17 cellular contexts compared by ENCODE assay signal in the genomic region with DNA sequence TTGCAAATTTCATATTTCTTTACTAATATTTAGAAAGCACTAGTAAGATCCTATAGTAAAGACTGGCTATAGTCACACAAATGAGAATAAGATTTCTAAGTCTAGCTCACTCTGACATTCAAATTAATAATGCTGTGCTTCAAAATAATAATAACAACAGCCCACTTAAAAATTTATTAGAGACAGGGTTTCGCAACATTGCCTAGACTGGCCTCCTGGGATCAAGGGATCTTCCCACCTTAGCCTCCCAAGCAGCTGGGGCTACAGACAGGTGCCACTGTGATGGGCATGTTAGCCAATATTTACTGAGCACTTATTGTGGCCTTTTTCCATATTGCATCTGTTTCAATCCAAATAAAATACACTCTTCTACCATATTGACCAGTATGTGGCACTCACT.
DNase-seq lines count a peak whose midpoint lies in the region; ATAC-seq, FAIRE-seq and TF ChIP-seq lines count a peak whose summit lies in the region.
"Had no signal": no experiment of that assay in that cellular context is flagged by ENCODE, and none has a peak within 500 bp of the region (broad histone marks: within the 10 kb centered on the region; RNA-seq: fewer than 3 reads in every experiment).

No MANE protein-coding gene starts in this region.

- H3K14ac ChIP-seq in IMR-90 (replicated peaks; ENCODE audit: low read depth, low read length), result no peak overlapping the region
- H3K14ac ChIP-seq in mesenchymal stem cell (ENCODE audit: low read length in 2 of 2), result no peak overlapping the region

- H3K9ac ChIP-seq in HepG2 (ENCODE audit: insufficient read depth, low read depth, low read length) (no peak overlapping the region), IMR-90 (ENCODE audit: low read depth, low read length) (no peak overlapping the region), mesenchymal stem cell (ENCODE audit: low read length) (no peak overlapping the region)
- H3K9ac ChIP-seq: GM23248 had no signal

- H3K4ac ChIP-seq in IMR-90 (ENCODE audit: low read depth, low read length) (no peak overlapping the region), mesenchymal stem cell (ENCODE audit: low read depth in 1 of 2, low read length in 2 of 2) (peak overlapping the region in 1 of 2 experiments; percentile 73)

- no peak overlapping the region for H2AK9ac ChIP-seq in IMR-90 (replicated peaks; ENCODE audit: low read depth, low read length, poor library complexity)

- H4K5ac ChIP-seq in IMR-90 (ENCODE audit: low read depth, low read length), result no peak overlapping the region

- no peaks in the 10 kb centered on the region for H3K9me1 ChIP-seq in IMR-90 (ENCODE audit: insufficient read depth, low read length)

- POLR2A ChIA-PET in HepG2 (lab: Yijun Ruan, JAX), result no interaction called here
- POLR2A ChIA-PET in IMR-90 (lab: Charles Lee; ENCODE audit: unreplicated experiment), result no interaction called here

- ATAC-seq in HepG2, result no peak
- no peak for ATAC-seq in right lobe of liver
- ATAC-seq in IMR-90 (ENCODE audit: low read depth), result no peak
- ATAC-seq: HCT116 had no signal

- H3K27ac ChIP-seq in HepG2 (ENCODE audit: extremely low read length, insufficient read depth, low read length) (no peak overlapping the region), right lobe of liver (no peak overlapping the region), IMR-90 (ENCODE audit: insufficient read depth, low read length) (no peak overlapping the region), mesenchymal stem cell (ENCODE audit: low read length, poor library complexity, severe bottlenecking) (no peak overlapping the region)
- H3K27ac ChIP-seq: GM23248 had no signal

- H3K23ac ChIP-seq in IMR-90 (ENCODE audit: low read depth, low read length) (no peak overlapping the region), mesenchymal stem cell (ENCODE audit: low read length in 2 of 2) (no peak overlapping the region)

- intact Hi-C loops in HepG2 (cut with micrococcal nuclease; ENCODE audit: unreplicated experiment) (no loop called here), right lobe of liver (cut with DNase I) (no loop called here), IMR-90 (cut with micrococcal nuclease) (no loop called here)

- H3K79me1 ChIP-seq in IMR-90 (ENCODE audit: low read depth in 1 of 2, low read length in 2 of 2), result no peaks in the 10 kb centered on the region
- H3K79me1 ChIP-seq in mesenchymal stem cell (replicated peaks; ENCODE audit: low read length, poor library complexity, severe bottlenecking), result peaks cover 3% of the 10 kb centered on the region

- H2BK12ac ChIP-seq in mesenchymal stem cell (ENCODE audit: low read length in 2 of 2), result peak overlapping the region; percentile 42 to 93

- no peaks in the 10 kb centered on the region for H3K79me2 ChIP-seq in HepG2 (ENCODE audit: insufficient read depth, low read length)

- H4K8ac ChIP-seq in IMR-90 (ENCODE audit: low read depth in 2 of 2, low read length in 2 of 2) (no peak overlapping the region), mesenchymal stem cell (ENCODE audit: low read length) (no peak overlapping the region)

- in situ Hi-C loops in HepG2 (cut with HindIII; ENCODE audit: extremely low pct_ligation_motif_present, low pct_unique_long_range_greater_than_20kb) (no loop called here), IMR-90 (cut with MboI; ENCODE audit: low sequenced_read_pairs) (no loop called here)

- H3K9me3 ChIP-seq in HepG2 (ENCODE audit: low read length) (no peaks in the 10 kb centered on the region), right lobe of liver (no peaks in the 10 kb centered on the region), IMR-90 (ENCODE audit: control insufficient read depth, insufficient read depth, low read length) (no peaks in the 10 kb centered on the region), mesenchymal stem cell (ENCODE audit: control insufficient read depth, low read length) (no peaks in the 10 kb centered on the region)
- H3K9me3 ChIP-seq: Caco-2 had no signal

- H3K4me2 ChIP-seq in HepG2 (ENCODE audit: low read depth, low read length) (no peak overlapping the region), IMR-90 (ENCODE audit: low read depth, low read length) (no peak overlapping the region), mesenchymal stem cell (ENCODE audit: low read length, poor library complexity, severe bottlenecking) (no peak overlapping the region)

- no peak for TF ChIP-seq CTCF in HepG2 (CRISPR knock-in tag; IDR thresholded peaks at IDR 0.05)
- no peak for TF ChIP-seq CTCF in right lobe of liver (IDR thresholded peaks at IDR 0.05)
- TF ChIP-seq CTCF in IMR-90 (conservative IDR thresholded peaks at IDR 0.05; ENCODE audit: low read depth, low read length), result no peak

- FAIRE-seq in HepG2 (lab: Jason Lieb, UNC), result no peak
- FAIRE-seq: GM12892, GM19239 had no signal

- H2AFZ ChIP-seq in HepG2 (ENCODE audit: low read length) (no peak overlapping the region), IMR-90 (replicated peaks; ENCODE audit: low read length, poor library complexity) (no peak overlapping the region), mesenchymal stem cell (ENCODE audit: low read depth, low read length) (no peak overlapping the region)
- H2AFZ ChIP-seq: GM23248 had no signal

- H2AK5ac ChIP-seq in IMR-90 (ENCODE audit: low read depth, low read length) (no peak overlapping the region), mesenchymal stem cell (ENCODE audit: low read length, severe bottlenecking) (no peak overlapping the region)

- H2BK120ac ChIP-seq in IMR-90 (ENCODE audit: low read depth, low read length) (no peak overlapping the region), mesenchymal stem cell (ENCODE audit: low read depth, low read length) (no peak overlapping the region)

- no peak overlapping the region for H3K56ac ChIP-seq in IMR-90 (ENCODE audit: extremely low read depth, insufficient read depth, low read length)

- H4K20me1 ChIP-seq in HepG2 (ENCODE audit: insufficient read depth, low read length) (no peaks in the 10 kb centered on the region), IMR-90 (ENCODE audit: insufficient read depth, low read length) (no peaks in the 10 kb centered on the region)

- H3K4me1 ChIP-seq in HepG2 (ENCODE audit: insufficient read depth, low read length) (peaks cover 51% of the 10 kb centered on the region), right lobe of liver (no peaks in the 10 kb centered on the region), IMR-90 (ENCODE audit: control insufficient read depth, insufficient read depth, low read length) (peaks cover 2% of the 10 kb centered on the region; the same call in 1 of the 2 replicates), mesenchymal stem cell (ENCODE audit: control insufficient read depth, insufficient read depth, low read depth, low read length) (peaks cover 4% of the 10 kb centered on the region)
- H3K4me1 ChIP-seq: Caco-2 had no signal

- H3K36me3 ChIP-seq in HepG2 (replicated peaks in 1 of 2; ENCODE audit: control insufficient read depth in 1 of 2, insufficient read depth in 2 of 2, low read length in 2 of 2) (no peaks in the 10 kb centered on the region), right lobe of liver (no peaks in the 10 kb centered on the region), IMR-90 (ENCODE audit: control insufficient read depth, insufficient read depth, low read length) (no peaks in the 10 kb centered on the region), mesenchymal stem cell (ENCODE audit: control insufficient read depth in 1 of 2, insufficient read depth in 2 of 2, low read depth in 1 of 2, low read length in 2 of 2) (no peaks in the 10 kb centered on the region)

- TF ChIP-seq RAD21 in HepG2 (CRISPR knock-in tag; IDR thresholded peaks at IDR 0.05), result no peak
- no peak for TF ChIP-seq RAD21 in IMR-90 (IDR thresholded peaks at IDR 0.05; ENCODE audit: low read length)

- dilution Hi-C loops in IMR-90 (cut with HindIII; ENCODE audit: low sequenced_read_pairs, unreplicated experiment), result no loop called here

- H3K4me3 ChIP-seq in HepG2 (replicated peaks in 1 of 3; ENCODE audit: insufficient read depth in 1 of 3, low read depth in 2 of 3, low read length in 3 of 3), result no peak overlapping the region
- H3K4me3 ChIP-seq in right lobe of liver, result no peak overlapping the region
- no peak overlapping the region for H3K4me3 ChIP-seq in IMR-90 (ENCODE audit: insufficient read depth, low read depth, low read length)
- no peak overlapping the region for H3K4me3 ChIP-seq in mesenchymal stem cell (ENCODE audit: insufficient read depth in 1 of 2, low read depth in 1 of 2, low read length in 2 of 2)
- H3K4me3 ChIP-seq: GM23248 had no signal

- no peak for TF ChIP-seq EP300 in HepG2 (IDR thresholded peaks at IDR 0.05; ENCODE audit: low read depth in 2 of 2, low read length in 2 of 2)
- TF ChIP-seq EP300 in HepG2 (CRISPR knock-in tag; IDR thresholded peaks at IDR 0.05; ENCODE audit: borderline replicate concordance), result no peak

- BruUV-seq in HepG2 (replicated peaks; lab: Mats Ljungman, UMichigan) (no TSS peak), IMR-90 (replicated peaks; lab: Mats Ljungman, UMichigan) (no TSS peak)

- H4K91ac ChIP-seq in IMR-90 (ENCODE audit: insufficient read depth, low read depth, low read length) (no peak overlapping the region), mesenchymal stem cell (ENCODE audit: low read length) (no peak overlapping the region)

- H3K27me3 ChIP-seq in HepG2 (ENCODE audit: control insufficient read depth in 1 of 2, insufficient read depth in 2 of 2, low read length in 2 of 2) (no peaks in the 10 kb centered on the region; a peak in 1 of 5 replicates), right lobe of liver (no peaks in the 10 kb centered on the region), IMR-90 (ENCODE audit: control insufficient read depth, insufficient read depth, low read length) (no peaks in the 10 kb centered on the region), mesenchymal stem cell (ENCODE audit: control insufficient read depth in 1 of 2, insufficient read depth in 1 of 2, low read length in 2 of 2) (no peaks in the 10 kb centered on the region)

- H2BK15ac ChIP-seq in IMR-90 (ENCODE audit: low read depth, low read length) (no peak overlapping the region), mesenchymal stem cell (ENCODE audit: low read depth, poor library complexity, severe bottlenecking) (no peak overlapping the region)

- H3K18ac ChIP-seq in IMR-90 (ENCODE audit: low read depth, low read length), result no peak overlapping the region
- H3K18ac ChIP-seq in mesenchymal stem cell (ENCODE audit: low read depth in 1 of 2, low read length in 2 of 2), result no peak overlapping the region

- CTCF ChIA-PET in HepG2 (lab: Yijun Ruan, JAX; ENCODE audit: low intra/inter-chr PET ratio, low total read pairs), result no interaction called here
- CTCF ChIA-PET in IMR-90 (lab: Yijun Ruan, JAX), result interaction anchor here (1.0 to 2.5 kb wide), 2 partner anchors 12 to 202 kb away, joined by 4 to 7 read pairs; no protein-coding TSS in a partner anchor

- TF ChIP-seq POLR2A in HepG2 (IDR thresholded peaks at IDR 0.05; ENCODE audit: insufficient read depth in 1 of 2, low read depth in 2 of 2, low read length in 2 of 2) (no peak), right lobe of liver (IDR thresholded peaks at IDR 0.05) (no peak), IMR-90 (IDR thresholded peaks at IDR 0.05; ENCODE audit: low read depth, low read length) (no peak)

- DNase-seq in HepG2 (ENCODE audit: low spot score) (no peak), right lobe of liver (no peak), IMR-90 (no peak), mesenchymal stem cell (no peak), NCI-H2107 treated with DMSO at 0.1 percent for 48 hours (lab: John Stamatoyannopoulos, UW; ENCODE audit: unreplicated experiment) (no peak), UCSD-AML1 (lab: John Stamatoyannopoulos, UW; ENCODE audit: unreplicated experiment) (no peak)
- DNase-seq: C1 segment of cervical spinal cord; Caco-2; CD4-positive, alpha-beta memory T cell; DMS153; DMS79 treated with DMSO at 0.1 percent for 48 hours; GF-D8; H9 had no signal

- no peak overlapping the region for H2BK20ac ChIP-seq in IMR-90 (ENCODE audit: low read depth, low read length)

- H2BK5ac ChIP-seq in IMR-90 (ENCODE audit: low read depth, low read length, poor library complexity, severe bottlenecking) (no peak overlapping the region), mesenchymal stem cell (ENCODE audit: low read depth, low read length, poor library complexity, severe bottlenecking) (no peak overlapping the region)

- 92% methylated on average over 1 of the region's 1 CpG for WGBS in HepG2 (ENCODE audit: low lambda C conversion rate)
- WGBS in right lobe of liver (ENCODE audit: insufficient coverage, low coverage, low lambda C conversion rate, missing lambda C conversion rate), result 100% methylated on average over 1 of the region's 1 CpG
- WGBS in IMR-90 (ENCODE audit: extremely low coverage in 2 of 2, insufficient read length in 1 of 2), 2 experiments, result no CpG with 5 or more reads among the region's 1 CpG
- WGBS in mesenchymal stem cell, result 97% methylated on average over 1 of the region's 1 CpG
